ENCODE assay signal across 8 cellular contexts in the genomic region with DNA sequence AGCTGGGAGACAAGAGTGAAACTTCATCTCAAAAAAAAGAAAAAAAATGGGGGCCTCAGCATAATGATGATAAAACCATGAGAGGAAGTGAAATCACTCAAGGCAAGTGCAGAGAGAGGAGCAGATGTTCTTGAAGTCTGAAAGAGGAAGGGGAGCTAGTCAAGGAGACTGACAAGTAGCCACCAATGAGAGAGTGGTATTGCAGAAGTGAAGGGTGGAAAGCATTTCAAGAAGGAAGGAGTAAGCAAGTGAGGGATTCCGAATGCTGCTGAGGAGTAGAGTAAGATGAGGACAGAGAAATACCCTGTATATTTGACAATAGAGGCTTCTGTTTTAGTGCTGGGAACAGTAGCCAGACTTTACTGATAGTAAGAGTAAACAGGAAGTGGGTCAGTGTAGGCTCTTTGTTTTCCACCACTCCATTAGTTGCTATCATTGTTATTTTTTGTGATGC. TPM values are rescaled to one million over a fixed set of nuclear protein-coding genes. Genes with fewer than 3 reads are reported as not detected.
DNase-seq lines count a peak whose midpoint lies in the region; ATAC-seq, FAIRE-seq and TF ChIP-seq lines count a peak whose summit lies in the region.

No MANE protein-coding gene starts in this region.

- H3K27ac Mint-ChIP-seq in activated naive CD8-positive, alpha-beta T cell treated with anti-CD3 and anti-CD28 coated beads, Interleukin-2, amount 50 U/mL, for 24 hours: peak overlapping the region; percentile 66

- intact Hi-C loops in tibial artery (cut with DNase I; ENCODE audit: low total_unique reads): loop anchor here (10.0 kb wide), 2 partner anchors 60 to 320 kb away; partner anchors contain the start of gene FLVCR1

- peaks cover 0 to 25% (median 11%) of the 10 kb centered on the region in 4 donors for H3K4me1 ChIP-seq in tibial artery

- peak; percentile 32 for DNase-seq in GM12892 (ENCODE audit: insufficient read length)
- DNase-seq in activated naive CD8-positive, alpha-beta T cell treated with anti-CD3 and anti-CD28 coated beads, Interleukin-2, amount 50 U/mL, for 24 hours: no peak
- no peak for DNase-seq in SHP77 (lab: John Stamatoyannopoulos, UW)
- no peak for DNase-seq in glomerular visceral epithelial cell (ENCODE audit: extremely low spot score)
- no peak for DNase-seq in activated CD4-positive, CD25-positive, alpha-beta regulatory T cell treated with anti-CD3 and anti-CD28 coated beads, Interleukin-2, amount 50 U/mL, for 72 hours
- no peak for DNase-seq in tibial artery

- H3K27me3 ChIP-seq in tibial artery: no peaks in the 10 kb centered on the region

- H3K9me3 ChIP-seq in tibial artery: no peaks in the 10 kb centered on the region

- no peak overlapping the region for H3K4me3 Mint-ChIP-seq in activated naive CD8-positive, alpha-beta T cell treated with anti-CD3 and anti-CD28 coated beads, Interleukin-2, amount 50 U/mL, for 24 hours

- H3K9me3 Mint-ChIP-seq in activated naive CD8-positive, alpha-beta T cell treated with anti-CD3 and anti-CD28 coated beads, Interleukin-2, amount 50 U/mL, for 24 hours: no peaks in the 10 kb centered on the region

- ATAC-seq in GM21390 (IDR thresholded peaks at IDR 0.05; ENCODE audit: unreplicated experiment): peak; percentile 86
- peak; percentile 78 for ATAC-seq in HG03565 (IDR thresholded peaks at IDR 0.05; ENCODE audit: unreplicated experiment)
- ATAC-seq in activated naive CD8-positive, alpha-beta T cell treated with anti-CD3 and anti-CD28 coated beads, Interleukin-2, amount 50 U/mL, for 24 hours: no peak

- peak; percentile 44; the same call in 1 of the 2 replicates for TF ChIP-seq POLR2A in GM12892 (IDR thresholded peaks at IDR 0.05; ENCODE audit: low read depth, low read length)

- no peak overlapping the region for H3K4me3 ChIP-seq in tibial artery

- H3K36me3 ChIP-seq in tibial artery: peaks cover 4 to 27% (median 21%) of the 10 kb centered on the region in 3 donors

- peaks cover 36% of the 10 kb centered on the region for H3K4me1 Mint-ChIP-seq in activated naive CD8-positive, alpha-beta T cell treated with anti-CD3 and anti-CD28 coated beads, Interleukin-2, amount 50 U/mL, for 24 hours

- H3K27me3 Mint-ChIP-seq in activated naive CD8-positive, alpha-beta T cell treated with anti-CD3 and anti-CD28 coated beads, Interleukin-2, amount 50 U/mL, for 24 hours: no peaks in the 10 kb centered on the region

- FAIRE-seq in GM12892 (lab: Jason Lieb, UNC): peak; percentile 75

- peaks cover 26% of the 10 kb centered on the region for H3K36me3 Mint-ChIP-seq in activated naive CD8-positive, alpha-beta T cell treated with anti-CD3 and anti-CD28 coated beads, Interleukin-2, amount 50 U/mL, for 24 hours (ENCODE audit: low read depth)

- H3K27ac ChIP-seq in tibial artery: no peak overlapping the region

- no peak for TF ChIP-seq CTCF in tibial artery (IDR thresholded peaks at IDR 0.05)

RNA-seq across cellular contexts. Expression of gene TATDN3, which starts 2.9 kb away (rescaled TPM):
- polyA plus RNA-seq in GM12892 (2012; ENCODE audit: missing spikeins): 15.0 TPM

RNA-seq across cellular contexts. Expression of gene NSL1, which starts 3.0 kb away (rescaled TPM):
- polyA plus RNA-seq in GM12892 (2012; ENCODE audit: missing spikeins): 27.5 TPM

RNA-seq across cellular contexts. Expression of gene SPATA45, which starts 52.9 kb away (rescaled TPM):
- polyA plus RNA-seq in GM12892 (2012; ENCODE audit: missing spikeins): not detected
